1 cellular context compared by ENCODE assay signal in the genomic region with DNA sequence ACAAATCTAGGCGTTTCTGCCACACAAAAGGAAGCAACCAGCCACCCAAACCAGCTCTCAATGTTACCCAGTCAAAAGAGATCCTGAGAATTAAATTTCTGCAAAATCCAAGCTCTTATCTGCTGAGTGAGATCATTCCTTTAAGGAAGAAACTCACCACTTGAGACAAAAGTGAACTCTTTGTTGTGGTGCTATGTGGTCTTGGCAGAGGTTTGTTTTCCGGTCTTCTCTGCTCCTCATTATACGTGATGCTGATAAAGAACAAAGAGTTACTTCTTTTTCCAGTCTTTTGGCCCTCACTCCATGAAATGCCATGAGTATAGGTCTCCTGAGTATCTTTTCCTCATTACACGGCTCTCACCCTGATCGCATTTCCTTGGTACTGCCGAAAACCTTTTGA.
TF ChIP-seq lines count a peak whose summit lies in the region.

No MANE protein-coding gene starts in this region.

TF ChIP-seq in H1, 55 proteins besides CTCF, POLR2A, EP300 and RAD21 (continued from another document):
- TF ChIP-seq SIN3A (conservative IDR thresholded peaks at IDR 0.05 in 1 of 2, IDR thresholded peaks at IDR 0.05 in 1 of 2; ENCODE audit: low read depth in 1 of 2, low read length in 2 of 2) (no peak), SP4 (IDR thresholded peaks at IDR 0.05; ENCODE audit: low read length) (no peak), RBBP5 (IDR thresholded peaks at IDR 0.05; ENCODE audit: borderline replicate concordance, low read depth, low read length) (no peak), MAFK (IDR thresholded peaks at IDR 0.05; ENCODE audit: low read depth, low read length) (no peak)
